Comparison of ENCODE assay signal across 10 cellular contexts in genomic region chr10:93438796-93439253, GRCh38. TPM values are rescaled to one million over a fixed set of nuclear protein-coding genes. Genes with fewer than 3 reads are reported as not detected.
DNase-seq lines count a peak whose midpoint lies in the region; ATAC-seq, FAIRE-seq and TF ChIP-seq lines count a peak whose summit lies in the region.
"Had no signal": no experiment of that assay in that cellular context is flagged by ENCODE, and none has a peak within 500 bp of the region (broad histone marks: within the 10 kb centered on the region; RNA-seq: fewer than 3 reads in every experiment).

No MANE protein-coding gene starts in this region.

- H3K27ac ChIP-seq in A673 (ENCODE audit: low read depth, low read length, poor library complexity, severe bottlenecking) (peak overlapping the region; percentile 95), esophagus (ENCODE audit: low read depth in 2 of 2, low read length in 1 of 2) (peak overlapping the region; percentile 96 to 100)
- H3K27ac ChIP-seq in CD4-positive, alpha-beta T cell (ENCODE audit: low read depth, low read length): no peak overlapping the region

- no peaks in the 10 kb centered on the region for H3K9me3 Mint-ChIP-seq in nephron
- H3K9me3 Mint-ChIP-seq in CD4-positive, alpha-beta T cell: no peaks in the 10 kb centered on the region

- FAIRE-seq in D721Med (lab: Jason Lieb, UNC): no peak
- FAIRE-seq: TTC549 had no signal

- CTCF ChIA-PET in A673 (lab: Charles Lee): no interaction called here
- CTCF ChIA-PET in CD4-positive, alpha-beta T cell (lab: Charles Lee): no interaction called here

- no peaks in the 10 kb centered on the region for H3K27me3 Mint-ChIP-seq in nephron (ENCODE audit: low read depth)
- no peaks in the 10 kb centered on the region for H3K27me3 Mint-ChIP-seq in CD4-positive, alpha-beta T cell

- H3K36me3 ChIP-seq in A673 (ENCODE audit: insufficient read depth, low read length, poor library complexity, severe bottlenecking) (no peaks in the 10 kb centered on the region), esophagus (ENCODE audit: control insufficient read depth in 2 of 2, insufficient read depth in 2 of 2, low read length in 1 of 2) (no peaks in the 10 kb centered on the region)

- peaks cover 82% of the 10 kb centered on the region for H3K4me1 Mint-ChIP-seq in nephron
- no peaks in the 10 kb centered on the region for H3K4me1 Mint-ChIP-seq in CD4-positive, alpha-beta T cell (ENCODE audit: low read depth)

- no peak for ATAC-seq in CD4-positive, alpha-beta T cell (ENCODE audit: poor library complexity)

- H3K36me3 Mint-ChIP-seq in nephron (ENCODE audit: low read depth): peaks cover 5% of the 10 kb centered on the region
- no peaks in the 10 kb centered on the region for H3K36me3 Mint-ChIP-seq in CD4-positive, alpha-beta T cell (ENCODE audit: low read depth)

- POLR2A ChIA-PET in A673 (lab: Charles Lee; ENCODE audit: low non-redundant PET): no interaction called here
- POLR2A ChIA-PET in CD4-positive, alpha-beta T cell (lab: Charles Lee): no interaction called here

- H3K4me1 ChIP-seq in A673 (ENCODE audit: insufficient read depth, low read length, poor library complexity, severe bottlenecking): peaks cover 67% of the 10 kb centered on the region
- peaks cover 3 to 20% of the 10 kb centered on the region in 2 donors for H3K4me1 ChIP-seq in esophagus (ENCODE audit: control insufficient read depth in 2 of 2, insufficient read depth in 2 of 2, low read length in 1 of 2)

- TF ChIP-seq CTCF in A673 (conservative IDR thresholded peaks at IDR 0.05; ENCODE audit: low read depth, low read length) (no peak), nephron (IDR thresholded peaks at IDR 0.05; ENCODE audit: unreplicated experiment in 3 of 3) (no peak), D721Med (IDR thresholded peaks at IDR 0.05; ENCODE audit: insufficient read depth, missing control alignments) (no peak)
- no peak for TF ChIP-seq CTCF in CD4-positive, alpha-beta T cell (IDR thresholded peaks at IDR 0.05)

- H3K27ac Mint-ChIP-seq in nephron: peak overlapping the region; percentile 99 to 100 (median 99)
- no peak overlapping the region for H3K27ac Mint-ChIP-seq in CD4-positive, alpha-beta T cell

- H3K27me3 ChIP-seq in A673 (replicated peaks; ENCODE audit: insufficient read depth, low read depth, low read length, poor library complexity): no peaks in the 10 kb centered on the region
- H3K27me3 ChIP-seq in esophagus (ENCODE audit: control insufficient read depth in 1 of 2, insufficient read depth in 2 of 2, low read length in 2 of 2): no peaks in the 10 kb centered on the region
- H3K27me3 ChIP-seq in CD4-positive, alpha-beta T cell (ENCODE audit: control insufficient read depth, insufficient read depth, low read length): no peaks in the 10 kb centered on the region

- 36 to 43% methylated on average over 10 of the region's 10 CpGs for WGBS in esophagus, 2 donors

- H3K9me3 ChIP-seq in A673 (ENCODE audit: low read depth, low read length, poor library complexity, severe bottlenecking) (no peaks in the 10 kb centered on the region), esophagus (ENCODE audit: control insufficient read depth in 2 of 2, insufficient read depth in 1 of 2, low read depth in 1 of 2, low read length in 1 of 2) (no peaks in the 10 kb centered on the region)
- no peaks in the 10 kb centered on the region for H3K9me3 ChIP-seq in CD4-positive, alpha-beta T cell (ENCODE audit: control insufficient read depth, low read length)

- DNase-seq in A673 (ENCODE audit: low spot score) (no peak), NCI-H226 (peak; percentile 84), NCI-H526 treated with DMSO at 0.1 percent for 48 hours (lab: John Stamatoyannopoulos, UW) (no peak), pons (ENCODE audit: low spot score) (no peak), D721Med (ENCODE audit: insufficient read length, low spot score) (no peak)
- DNase-seq in CD4-positive, alpha-beta T cell: no peak
- DNase-seq: cortex of kidney had no signal

- no peak overlapping the region for H3K4me3 ChIP-seq in A673 (ENCODE audit: low read depth, low read length, poor library complexity, severe bottlenecking)
- no peak overlapping the region for H3K4me3 ChIP-seq in esophagus (ENCODE audit: low read depth in 1 of 2, low read length in 2 of 2)

- BruUV-seq in A673 (replicated peaks; lab: Mats Ljungman, UMichigan): no TSS peak

- intact Hi-C loops in A673 (cut with micrococcal nuclease; ENCODE audit: unreplicated experiment): no loop called here
- intact Hi-C loops in CD4-positive, alpha-beta T cell (cut with DNase I, micrococcal nuclease): no loop called here

- H3K4me3 Mint-ChIP-seq in nephron: peak overlapping the region; percentile 38 to 78 (median 73)
- no peak overlapping the region for H3K4me3 Mint-ChIP-seq in CD4-positive, alpha-beta T cell

RNA-seq across cellular contexts. Expression of gene MYOF, which starts 43.3 kb away (rescaled TPM):
- total RNA-seq in A673 (2021): 15.9 and 24.2 TPM in 2 replicates
- polyA plus RNA-seq in esophagus: 10 to 100 TPM; 30.2 to 32.1 TPM
- total RNA-seq in CD4-positive, alpha-beta T cell: under 1 TPM; 0.14 to 0.27 TPM

RNA-seq across cellular contexts. Expression of gene CEP55, which starts 57.6 kb away (rescaled TPM):
- total RNA-seq in A673 (2021): 67.9 and 68.5 TPM in 2 replicates
- 10 to 100 TPM in 1 of 2 donors, 1 to 10 TPM in 1; 8.3 to 11.5 TPM for polyA plus RNA-seq in esophagus
- total RNA-seq in CD4-positive, alpha-beta T cell: under 1 TPM; 0.16 to 0.17 TPM

Comparison
In these comparisons a context has a peak if more than half of its experiments do, and no peak if none do; other contexts are left out.
1. RNA of gene MYOF, which starts 43.3 kb away (total RNA-seq): 15.9 to 24.2 TPM in A673; 0.14 to 0.27 TPM in CD4-positive, alpha-beta T cell; every median in the first group is over 10 times any median in the second.
2. RNA of gene CEP55, which starts 57.6 kb away (total RNA-seq): 67.9 to 68.5 TPM in A673; 0.16 to 0.17 TPM in CD4-positive, alpha-beta T cell; every median in the first group is over 10 times any median in the second.